Comparison of ENCODE assay signal across 11 cellular contexts in genomic region chr10:82378146-82378545, GRCh38.
DNase-seq lines count a peak whose midpoint lies in the region; ATAC-seq and TF ChIP-seq lines count a peak whose summit lies in the region.
"Had no signal": no experiment of that assay in that cellular context is flagged by ENCODE, and none has a peak within 500 bp of the region (broad histone marks: within the 10 kb centered on the region; RNA-seq: fewer than 3 reads in every experiment).

No MANE protein-coding gene starts in this region.

- no peaks in the 10 kb centered on the region for H3K79me2 ChIP-seq in PC-9 (ENCODE audit: low read depth)
- H3K79me2 ChIP-seq: parathyroid adenoma had no signal

- no peaks in the 10 kb centered on the region for H3K27me3 ChIP-seq in body of pancreas
- no peaks in the 10 kb centered on the region for H3K27me3 ChIP-seq in CD8-positive, alpha-beta memory T cell (ENCODE audit: insufficient read depth, low read length, poor library complexity, severe bottlenecking)
- H3K27me3 ChIP-seq in PC-9 (ENCODE audit: insufficient read depth, low read depth): peaks cover 11% of the 10 kb centered on the region; the same call in 1 of the 2 replicates

- H3K4me1 Mint-ChIP-seq in CD8-positive, alpha-beta memory T cell: no peaks in the 10 kb centered on the region

- H3K9me2 ChIP-seq in PC-9 (ENCODE audit: insufficient read depth): no peaks in the 10 kb centered on the region

- H3K9me3 Mint-ChIP-seq in CD8-positive, alpha-beta memory T cell: peaks cover 1 to 22% (median 14%) of the 10 kb centered on the region in 5 donors
- H3K9me3 Mint-ChIP-seq: activated T-cell treated with anti-CD3 and anti-CD28 coated beads, Interleukin-2, amount 50 U/mL, for 4 hours had no signal

- H3K36me3 ChIP-seq in body of pancreas (replicated peaks in 1 of 2; ENCODE audit: insufficient read depth in 1 of 2, low read depth in 2 of 2) (no peaks in the 10 kb centered on the region), PC-9 (ENCODE audit: low read depth) (no peaks in the 10 kb centered on the region)
- no peaks in the 10 kb centered on the region for H3K36me3 ChIP-seq in CD8-positive, alpha-beta memory T cell (ENCODE audit: insufficient read depth, low read length)

- H3K4me1 ChIP-seq in body of pancreas (peaks cover 4% of the 10 kb centered on the region), PC-9 (replicated peaks; ENCODE audit: insufficient read depth) (no peaks in the 10 kb centered on the region)
- H3K4me1 ChIP-seq in CD8-positive, alpha-beta memory T cell (ENCODE audit: insufficient read depth, low read length): no peaks in the 10 kb centered on the region
- H3K4me1 ChIP-seq: parathyroid adenoma had no signal

- TF ChIP-seq CTCF in body of pancreas (IDR thresholded peaks at IDR 0.05) (no peak), PC-9 (conservative IDR thresholded peaks at IDR 0.05) (no peak)

- no peaks in the 10 kb centered on the region for H3K36me3 Mint-ChIP-seq in CD8-positive, alpha-beta memory T cell

- H3K4me3 Mint-ChIP-seq in CD8-positive, alpha-beta memory T cell: no peak overlapping the region
- H3K4me3 Mint-ChIP-seq: activated T-cell treated with anti-CD3 and anti-CD28 coated beads, Interleukin-2, amount 50 U/mL, for 4 hours had no signal

- intact Hi-C loops in body of pancreas (cut with DNase I) (no loop called here), PC-9 (cut with micrococcal nuclease; ENCODE audit: unreplicated experiment) (no loop called here)

- no TSS peak for BruUV-seq in PC-9 (replicated peaks; lab: Mats Ljungman, UMichigan)

- no peak for TF ChIP-seq POLR2A in body of pancreas (IDR thresholded peaks at IDR 0.05)

- POLR2A ChIA-PET in CD8-positive, alpha-beta memory T cell (lab: Charles Lee): no interaction called here
- POLR2A ChIA-PET in PC-9 (lab: Charles Lee; ENCODE audit: unreplicated experiment): no interaction called here

- H3F3A ChIP-seq in PC-9 (ENCODE audit: insufficient read depth, low read depth): no peaks in the 10 kb centered on the region

- peak; percentile 66 for ATAC-seq in body of pancreas
- ATAC-seq: activated T-cell treated with anti-CD3 and anti-CD28 coated beads, Interleukin-2, amount 50 U/mL, for 4 hours; K562 had no signal

- H2AFZ ChIP-seq in PC-9: no peak overlapping the region
- H2AFZ ChIP-seq: parathyroid adenoma had no signal

- peaks cover 0 to 1% of the 10 kb centered on the region in 2 donors for H3K27me3 Mint-ChIP-seq in CD8-positive, alpha-beta memory T cell

- CTCF ChIA-PET in CD8-positive, alpha-beta memory T cell (lab: Charles Lee): no interaction called here
- CTCF ChIA-PET in PC-9 (lab: Charles Lee): no interaction called here

- H3K27ac ChIP-seq in body of pancreas: no peak overlapping the region
- H3K27ac ChIP-seq in CD8-positive, alpha-beta memory T cell (ENCODE audit: low read depth, low read length): no peak overlapping the region
- H3K27ac ChIP-seq in PC-9: no peak overlapping the region
- H3K27ac ChIP-seq: parathyroid adenoma had no signal

- no peaks in the 10 kb centered on the region for H3K9me3 ChIP-seq in body of pancreas
- no peaks in the 10 kb centered on the region for H3K9me3 ChIP-seq in CD8-positive, alpha-beta memory T cell (ENCODE audit: low read length)
- no peaks in the 10 kb centered on the region for H3K9me3 ChIP-seq in PC-9 (ENCODE audit: insufficient read depth, low read depth)

- H4K20me1 ChIP-seq in PC-9 (ENCODE audit: insufficient read depth): no peaks in the 10 kb centered on the region; the same call in 1 of the 2 replicates

- no peak overlapping the region for H3K27ac Mint-ChIP-seq in CD8-positive, alpha-beta memory T cell

- WGBS in body of pancreas, 2 donors: 16 to 22% methylated on average over 2 of the region's 2 CpGs

- DNase-seq in NCI-H2171 treated with DMSO at 0.1 percent for 48 hours (lab: John Stamatoyannopoulos, UW): peak; percentile 80
- peak; percentile 47 to 82 (median 67) for DNase-seq in body of pancreas
- DNase-seq in hepatic stellate cell (ENCODE audit: low spot score): peak; percentile 23
- peak; percentile 75 for DNase-seq in superior temporal gyrus (ENCODE audit: extremely low spot score)
- no peak for DNase-seq in NCI-H1105 treated with DMSO at 0.1 percent for 48 hours (lab: John Stamatoyannopoulos, UW)
- DNase-seq in CD8-positive, alpha-beta memory T cell: no peak
- DNase-seq in PC-9: no peak
- DNase-seq: activated T-cell treated with anti-CD3 and anti-CD28 coated beads, Interleukin-2, amount 50 U/mL, for 4 hours; dermis blood vessel endothelial cell had no signal

- no peak overlapping the region for H3K4me2 ChIP-seq in PC-9

- no peak overlapping the region for H3K4me3 ChIP-seq in body of pancreas
- no peak overlapping the region for H3K4me3 ChIP-seq in CD8-positive, alpha-beta memory T cell (ENCODE audit: low read length)
- no peak overlapping the region for H3K4me3 ChIP-seq in PC-9
- H3K4me3 ChIP-seq: K562 had no signal

Comparison
In these comparisons a context has a peak if more than half of its experiments do, and no peak if none do; other contexts are left out.
1. DNase-seq: peak in NCI-H2171 treated with DMSO at 0.1 percent for 48 hours (single experiment), body of pancreas (4 of 4), hepatic stellate cell (single experiment) and superior temporal gyrus (single experiment); none in NCI-H1105 treated with DMSO at 0.1 percent for 48 hours (single experiment), CD8-positive, alpha-beta memory T cell (0 of 5) and PC-9 (0 of 2).